ENCODE assay signal across 24 cellular contexts in the genomic region with DNA sequence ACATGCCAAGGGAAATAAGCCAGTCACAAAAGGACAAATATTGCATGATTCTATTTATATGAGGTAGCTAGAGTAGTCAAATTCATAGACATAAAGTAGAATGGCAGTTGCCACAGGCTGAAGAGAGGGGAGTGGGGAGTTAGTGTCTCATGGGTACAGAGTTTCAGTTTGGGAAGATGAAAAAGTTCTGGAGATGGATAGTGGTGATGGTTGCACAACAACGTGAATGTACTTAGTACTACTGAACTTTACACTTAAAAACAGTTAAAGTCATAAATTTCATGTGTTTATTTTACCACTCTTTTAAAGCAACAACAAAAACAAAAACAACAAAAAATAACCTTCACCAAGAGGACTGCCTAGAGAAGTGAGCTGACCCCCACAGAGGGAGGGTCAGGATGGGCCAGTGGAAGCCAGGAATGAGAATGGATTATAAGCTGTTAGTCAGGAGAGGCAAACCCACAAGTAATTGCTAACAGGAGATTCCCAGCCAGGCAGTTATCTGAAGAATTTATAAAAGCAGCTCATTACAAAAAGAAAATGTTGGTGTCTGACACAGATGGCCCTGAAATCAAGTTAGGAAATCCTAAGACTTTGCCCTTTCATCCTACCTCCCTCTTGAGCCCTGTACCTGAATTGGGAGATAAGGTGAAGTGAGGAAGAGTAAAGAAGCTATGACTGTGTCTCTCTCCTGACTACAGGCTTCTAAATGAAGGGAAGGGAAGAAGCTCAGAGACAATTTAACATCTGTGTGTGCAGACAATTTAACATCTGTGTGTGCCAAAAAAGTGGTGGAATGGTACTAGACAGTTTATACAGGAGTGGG.
A peak's percentile ranks its signal among the peaks of the same experiment; 100 is the strongest.
DNase-seq lines count a peak whose midpoint lies in the region; ATAC-seq, FAIRE-seq and TF ChIP-seq lines count a peak whose summit lies in the region.
"Had no signal": no experiment of that assay in that cellular context is flagged by ENCODE, and none has a peak within 500 bp of the region (broad histone marks: within the 10 kb centered on the region; RNA-seq: fewer than 3 reads in every experiment).

No MANE protein-coding gene starts in this region.

- no peak for TF ChIP-seq POLR2A in HepG2 (IDR thresholded peaks at IDR 0.05; ENCODE audit: insufficient read depth in 1 of 2, low read depth in 2 of 2, low read length in 2 of 2)

- no peak overlapping the region for H3K4me2 ChIP-seq in HepG2 (ENCODE audit: low read depth, low read length)

- no peak for TF ChIP-seq EP300 in HepG2 (IDR thresholded peaks at IDR 0.05; ENCODE audit: low read depth in 2 of 2, low read length in 2 of 2)
- no peak for TF ChIP-seq EP300 in HepG2 (CRISPR knock-in tag; IDR thresholded peaks at IDR 0.05; ENCODE audit: borderline replicate concordance)

- DNase-seq in GM03348 (ENCODE audit: low spot score) (peak; percentile 27), astrocyte of the hippocampus (ENCODE audit: low read depth, low spot score) (peak; percentile 44), HepG2 (ENCODE audit: low spot score) (no peak), nucleus accumbens (lab: John Stamatoyannopoulos, UW) (no peak), GM13976 (ENCODE audit: low spot score) (no peak), kidney glomerular epithelial cell (lab: John Stamatoyannopoulos, UW) (no peak)
- DNase-seq: Caco-2; CD8-positive, alpha-beta T cell; DMS79 treated with DMSO at 0.1 percent for 48 hours; GF-D8; H7; IMR-90; KG1; MG63; NCI-H2029; NCI-H2227 treated with DMSO at 0.1 percent for 48 hours; NCI-H526 treated with DMSO at 0.1 percent for 48 hours; Right ventricle myocardium superior; RPMI8226 had no signal

- in situ Hi-C loops in HepG2 (cut with HindIII; ENCODE audit: extremely low pct_ligation_motif_present, low pct_unique_long_range_greater_than_20kb) (no loop called here), GM13976 (cut with MboI; ENCODE audit: low sequenced_read_pairs, unreplicated experiment) (no loop called here)

- no peak overlapping the region for H3K4me3 ChIP-seq in HepG2 (replicated peaks in 1 of 3; ENCODE audit: insufficient read depth in 1 of 3, low read depth in 2 of 3, low read length in 3 of 3)
- H3K4me3 ChIP-seq in subcutaneous abdominal adipose tissue (ENCODE audit: low read depth in 1 of 5, low read length in 5 of 5), result no peak overlapping the region
- H3K4me3 ChIP-seq: MG63, SJSA1 had no signal

- no TSS peak for BruUV-seq in HepG2 (replicated peaks; lab: Mats Ljungman, UMichigan)

- no peak for ATAC-seq in HepG2
- ATAC-seq: CD8-positive, alpha-beta T cell had no signal

- no peaks in the 10 kb centered on the region for H3K79me2 ChIP-seq in HepG2 (ENCODE audit: insufficient read depth, low read length)

- WGBS in HepG2 (ENCODE audit: low lambda C conversion rate), result 3% methylated on average over 1 of the region's 1 CpG

- H3K9me3 ChIP-seq in HepG2 (ENCODE audit: low read length) (no peaks in the 10 kb centered on the region), subcutaneous abdominal adipose tissue (ENCODE audit: control insufficient read depth in 5 of 5, low read length in 5 of 5) (peaks cover 0 to 8% (median 0%) of the 10 kb centered on the region in 5 donors)
- H3K9me3 ChIP-seq: MG63, SJSA1 had no signal

- TF ChIP-seq CTCF in HepG2 (CRISPR knock-in tag; IDR thresholded peaks at IDR 0.05), result no peak
- TF ChIP-seq CTCF in GM13976 (IDR thresholded peaks at IDR 0.05; ENCODE audit: borderline replicate concordance, control extremely low read depth, extremely low read depth, insufficient read depth, missing control alignments), result no peak

- intact Hi-C loops in HepG2 (cut with micrococcal nuclease; ENCODE audit: unreplicated experiment), result no loop called here

- no peaks in the 10 kb centered on the region for H3K27me3 ChIP-seq in HepG2 (ENCODE audit: control insufficient read depth in 1 of 2, insufficient read depth in 2 of 2, low read length in 2 of 2)
- H3K27me3 ChIP-seq in subcutaneous abdominal adipose tissue (ENCODE audit: control insufficient read depth in 5 of 5, insufficient read depth in 4 of 5, low read length in 5 of 5), result no peaks in the 10 kb centered on the region
- H3K27me3 ChIP-seq: MG63, SJSA1 had no signal

- H3K36me3 ChIP-seq in HepG2 (replicated peaks in 1 of 2; ENCODE audit: control insufficient read depth in 1 of 2, insufficient read depth in 2 of 2, low read length in 2 of 2) (no peaks in the 10 kb centered on the region), subcutaneous abdominal adipose tissue (ENCODE audit: control insufficient read depth in 5 of 5, insufficient read depth in 5 of 5, low read length in 5 of 5) (no peaks in the 10 kb centered on the region)
- H3K36me3 ChIP-seq: MG63, SJSA1 had no signal

- no peaks in the 10 kb centered on the region for H4K20me1 ChIP-seq in HepG2 (ENCODE audit: insufficient read depth, low read length)

- H3K4me1 ChIP-seq in HepG2 (ENCODE audit: insufficient read depth, low read length) (peaks cover 5% of the 10 kb centered on the region; the same call in 1 of the 2 replicates), subcutaneous abdominal adipose tissue (ENCODE audit: control insufficient read depth in 5 of 5, insufficient read depth in 5 of 5, low read length in 5 of 5) (peaks cover 0 to 33% (median 6%) of the 10 kb centered on the region in 5 donors)
- H3K4me1 ChIP-seq: Caco-2, SJSA1 had no signal

- no peak overlapping the region for H2AFZ ChIP-seq in HepG2 (ENCODE audit: low read length)

- CTCF ChIA-PET in HepG2 (lab: Yijun Ruan, JAX; ENCODE audit: low intra/inter-chr PET ratio, low total read pairs), result no interaction called here

- POLR2A ChIA-PET in HepG2 (lab: Yijun Ruan, JAX), result no interaction called here

- H3K27ac ChIP-seq in HepG2 (ENCODE audit: extremely low read length, insufficient read depth, low read length) (no peak overlapping the region), subcutaneous abdominal adipose tissue (ENCODE audit: low read depth, low read length) (peak overlapping the region; percentile 93)
- H3K27ac ChIP-seq: C4-2B, SJSA1 had no signal

- FAIRE-seq in HepG2 (lab: Jason Lieb, UNC), result no peak
- FAIRE-seq: A204.1, GM18507 had no signal

- H3K9ac ChIP-seq in HepG2 (ENCODE audit: insufficient read depth, low read depth, low read length), result no peak overlapping the region
- peak overlapping the region in 2 of 5 donors; percentile 2 to 35 for H3K9ac ChIP-seq in subcutaneous abdominal adipose tissue (ENCODE audit: low read length in 5 of 5)

- no peak for TF ChIP-seq RAD21 in HepG2 (CRISPR knock-in tag; IDR thresholded peaks at IDR 0.05)

TF ChIP-seq in HepG2, 621 proteins besides CTCF, POLR2A, EP300 and RAD21:
- TF ChIP-seq CEBPB (IDR thresholded peaks at IDR 0.05; ENCODE audit: borderline replicate concordance, low read depth, low read length), result peak; percentile 20; the same call in 1 of the 2 replicates
- no peak for TF ChIP-seq ZNF670 (CRISPR knock-in tag; IDR thresholded peaks at IDR 0.05; ENCODE audit: borderline replicate concordance)

Comparison
In these comparisons a context has a peak if more than half of its experiments do, and no peak if none do; other contexts are left out.
1. DNase-seq: peak in GM03348 (single experiment) and astrocyte of the hippocampus (single experiment); none in HepG2 (single experiment), nucleus accumbens (0 of 56), GM13976 (single experiment) and kidney glomerular epithelial cell (single experiment).